In genomic region chr7:3107889-3108570, GRCh38 we compare ENCODE assay signal across 17 cellular contexts.
DNase-seq lines count a peak whose midpoint lies in the region; ATAC-seq, FAIRE-seq and TF ChIP-seq lines count a peak whose summit lies in the region.
"Had no signal": no experiment of that assay in that cellular context is flagged by ENCODE, and none has a peak within 500 bp of the region (broad histone marks: within the 10 kb centered on the region; RNA-seq: fewer than 3 reads in every experiment).

No MANE protein-coding gene starts in this region.

- peaks cover 80% of the 10 kb centered on the region for H3K4me1 Mint-ChIP-seq in CD8-positive, alpha-beta T cell (ENCODE audit: low read depth)
- peaks cover 64 to 69% (median 65%) of the 10 kb centered on the region in 3 donors for H3K4me1 Mint-ChIP-seq in T-cell

- H3K36me3 ChIP-seq in BLaER1 treated with 17β-estradiol and CSF1 and Interleukin-3, amounts not matched to agents 10 nM and 100 nM = no peaks in the 10 kb centered on the region
- H3K36me3 ChIP-seq in CD8-positive, alpha-beta T cell (ENCODE audit: insufficient read depth, low read length) = no peaks in the 10 kb centered on the region
- no peaks in the 10 kb centered on the region for H3K36me3 ChIP-seq in gastrocnemius medialis
- H3K36me3 ChIP-seq: vagina had no signal

- H3K27ac Mint-ChIP-seq in CD8-positive, alpha-beta T cell = peak overlapping the region; percentile 80
- H3K27ac Mint-ChIP-seq in T-cell = peak overlapping the region; percentile 23 to 73
- H3K27ac Mint-ChIP-seq: B cell had no signal

- intact Hi-C loops in CD8-positive, alpha-beta T cell (cut with DNase I, micrococcal nuclease) = no loop called here
- intact Hi-C loops in gastrocnemius medialis (cut with DNase I; ENCODE audit: low total_unique reads) = no loop called here

- no peaks in the 10 kb centered on the region for H3K27me3 ChIP-seq in BLaER1 treated with 17β-estradiol and CSF1 and Interleukin-3, amounts not matched to agents 10 nM and 100 nM
- no peaks in the 10 kb centered on the region for H3K27me3 ChIP-seq in CD8-positive, alpha-beta T cell (ENCODE audit: insufficient read depth, low read length)
- H3K27me3 ChIP-seq in gastrocnemius medialis = no peaks in the 10 kb centered on the region
- H3K27me3 ChIP-seq: vagina had no signal

- H3K27me3 Mint-ChIP-seq in CD8-positive, alpha-beta T cell (ENCODE audit: low read depth) = no peaks in the 10 kb centered on the region
- no peaks in the 10 kb centered on the region for H3K27me3 Mint-ChIP-seq in T-cell
- H3K27me3 Mint-ChIP-seq: naive thymus-derived CD8-positive, alpha-beta T cell had no signal

- CTCF ChIA-PET in CD8-positive, alpha-beta T cell (lab: Charles Lee) = interaction anchor here (0.9 to 2.3 kb wide), 6 partner anchors 8 to 244 kb away, joined by 3 to 7 read pairs (median 4); no protein-coding TSS in a partner anchor
- CTCF ChIA-PET in T-cell (lab: Charles Lee) = no interaction called here

- TF ChIP-seq POLR2A in gastrocnemius medialis (IDR thresholded peaks at IDR 0.05) = no peak

- TF ChIP-seq CTCF in CD8-positive, alpha-beta T cell (IDR thresholded peaks at IDR 0.05) = no peak
- TF ChIP-seq CTCF in epithelial cell of esophagus (IDR thresholded peaks at IDR 0.05; ENCODE audit: insufficient read depth, low read depth, low read length, missing control alignments) (no peak), gastrocnemius medialis (IDR thresholded peaks at IDR 0.05 in 4 of 5, conservative IDR thresholded peaks at IDR 0.05 in 1 of 5) (no peak)

- no peaks in the 10 kb centered on the region for H4K20me1 ChIP-seq in BLaER1 treated with 17β-estradiol and CSF1 and Interleukin-3, amounts not matched to agents 10 nM and 100 nM

- ATAC-seq in CD8-positive, alpha-beta T cell = no peak
- ATAC-seq in T-cell (replicated peaks in 1 of 4) (no peak), HG03521 (IDR thresholded peaks at IDR 0.05; ENCODE audit: unreplicated experiment) (no peak), gastrocnemius medialis (no peak)
- ATAC-seq: naive thymus-derived CD8-positive, alpha-beta T cell; Panc1 had no signal

- no peak overlapping the region for H3K4me3 Mint-ChIP-seq in CD8-positive, alpha-beta T cell
- peak overlapping the region in 1 of 3 donors; percentile 27 for H3K4me3 Mint-ChIP-seq in T-cell
- H3K4me3 Mint-ChIP-seq: B cell had no signal

- no peak overlapping the region for H3K9ac ChIP-seq in BLaER1 treated with 17β-estradiol and CSF1 and Interleukin-3, amounts not matched to agents 10 nM and 100 nM
- H3K9ac ChIP-seq: SK-N-SH had no signal

- POLR2A ChIA-PET in CD8-positive, alpha-beta T cell (lab: Charles Lee) = interaction anchor here (0.5 to 1.4 kb wide), 3 partner anchors 11 to 18 kb away, joined by 3 to 6 read pairs (median 4); no protein-coding TSS in a partner anchor
- POLR2A ChIA-PET in T-cell (lab: Charles Lee) = no interaction called here

- H3K4me1 ChIP-seq in BLaER1 treated with 17β-estradiol and CSF1 and Interleukin-3, amounts not matched to agents 10 nM and 100 nM = peaks cover 28 to 54% (median 38%) of the 10 kb centered on the region in 10 experiments
- H3K4me1 ChIP-seq in CD8-positive, alpha-beta T cell (ENCODE audit: insufficient read depth, low read length) = peaks cover 54% of the 10 kb centered on the region
- H3K4me1 ChIP-seq in gastrocnemius medialis = no peaks in the 10 kb centered on the region
- H3K4me1 ChIP-seq: vagina had no signal

- H3K27ac ChIP-seq in BLaER1 treated with 17β-estradiol and CSF1 and Interleukin-3, amounts not matched to agents 10 nM and 100 nM = peak overlapping the region in 3 of 11 experiments; percentile 9 to 25 (median 15); a peak in 4 of 22 replicates
- no peak overlapping the region for H3K27ac ChIP-seq in CD8-positive, alpha-beta T cell (ENCODE audit: low read depth, low read length)
- no peak overlapping the region for H3K27ac ChIP-seq in gastrocnemius medialis
- H3K27ac ChIP-seq: vagina had no signal

- no peak for DNase-seq in CD8-positive, alpha-beta T cell
- no peak for DNase-seq in T-cell
- peak; percentile 24 for DNase-seq in epithelial cell of esophagus (ENCODE audit: low read depth)
- DNase-seq in gastrocnemius medialis = no peak
- no peak for DNase-seq in HTR-8/SVneo (ENCODE audit: insufficient read length, low spot score)
- DNase-seq: activated gamma-delta T cell treated with Interleukin-2 at 50 U/mL for 16 hours; hypothalamus; kidney; naive thymus-derived CD8-positive, alpha-beta T cell; NCI-H1417; NCI-H2171 treated with DMSO at 0.1 percent for 48 hours; SK-N-SH had no signal

- H3K4me3 ChIP-seq in BLaER1 treated with 17β-estradiol and CSF1 and Interleukin-3, amounts not matched to agents 10 nM and 100 nM = no peak overlapping the region
- H3K4me3 ChIP-seq in CD8-positive, alpha-beta T cell (ENCODE audit: low read depth, low read length) = no peak overlapping the region
- H3K4me3 ChIP-seq in epithelial cell of esophagus (ENCODE audit: low read length) = no peak overlapping the region
- no peak overlapping the region for H3K4me3 ChIP-seq in gastrocnemius medialis
- H3K4me3 ChIP-seq: vagina had no signal

- peak overlapping the region; percentile 21 to 75 (median 51); a peak in 21 of 22 replicates for H3K4me2 ChIP-seq in BLaER1 treated with 17β-estradiol and CSF1 and Interleukin-3, amounts not matched to agents 10 nM and 100 nM
- H3K4me2 ChIP-seq: SK-N-SH had no signal

- H3K36me3 Mint-ChIP-seq in CD8-positive, alpha-beta T cell = peaks cover 7% of the 10 kb centered on the region
- H3K36me3 Mint-ChIP-seq in T-cell = peaks cover 4% of the 10 kb centered on the region

- H3K9me3 Mint-ChIP-seq in CD8-positive, alpha-beta T cell = peaks cover 2% of the 10 kb centered on the region
- peaks cover 0 to 3% (median 2%) of the 10 kb centered on the region in 3 donors for H3K9me3 Mint-ChIP-seq in T-cell

- H3K9me3 ChIP-seq in BLaER1 treated with 17β-estradiol and CSF1 and Interleukin-3, amounts not matched to agents 10 nM and 100 nM (replicated peaks in 1 of 11) = peaks cover 0 to 32% (median 13%) of the 10 kb centered on the region in 11 experiments; a peak in 14 of 22 replicates
- H3K9me3 ChIP-seq in CD8-positive, alpha-beta T cell (ENCODE audit: low read length) = no peaks in the 10 kb centered on the region
- H3K9me3 ChIP-seq in gastrocnemius medialis = no peaks in the 10 kb centered on the region
- H3K9me3 ChIP-seq: SK-N-SH, vagina had no signal

- FAIRE-seq in HTR-8/SVneo (lab: Jason Lieb, UNC) = no peak
- FAIRE-seq: kidney had no signal

- in situ Hi-C loops in gastrocnemius medialis (cut with MboI; ENCODE audit: low sequenced_read_pairs in 4 of 4) = no loop called here
